In the genomic region with DNA sequence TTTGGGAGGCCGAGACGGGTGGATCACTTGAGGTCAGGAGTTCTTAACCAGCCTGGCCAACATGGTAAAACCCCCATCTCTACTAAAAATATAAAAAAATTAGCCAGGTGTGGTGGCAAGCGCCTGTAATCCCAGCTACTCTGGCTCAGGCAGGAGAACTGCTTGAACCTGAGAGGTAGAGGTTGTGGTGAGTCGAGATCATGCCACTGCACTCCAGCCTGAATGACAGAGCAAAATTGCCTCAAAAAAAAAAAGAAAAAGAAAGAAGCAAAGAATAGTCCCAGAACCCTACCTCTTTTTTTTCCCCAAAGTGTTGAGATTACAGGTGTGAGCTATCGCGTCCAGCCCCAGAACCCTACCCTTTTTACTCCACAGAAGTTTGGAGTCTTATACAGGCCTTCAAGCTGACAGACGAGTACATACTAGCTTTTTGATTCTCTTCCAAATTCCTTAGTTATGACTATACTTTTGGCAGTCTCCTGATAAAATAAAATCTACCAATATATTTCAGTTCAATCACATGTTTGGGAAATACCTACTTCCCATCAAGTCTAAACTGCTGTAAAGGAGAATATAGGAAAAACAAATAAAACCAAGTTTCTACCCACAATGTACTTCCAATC, we compare ENCODE assay signal across 8 cellular contexts. TPM values are rescaled to one million over a fixed set of nuclear protein-coding genes. Genes with fewer than 3 reads are reported as not detected.
DNase-seq lines count a peak whose midpoint lies in the region; ATAC-seq, FAIRE-seq and TF ChIP-seq lines count a peak whose summit lies in the region.
"Not testable (repeated sequence)": the region's sequence is repeated elsewhere in the genome, so short reads cannot be mapped to it uniquely, and the experiment has no call there.

No MANE protein-coding gene starts in this region.

- TF ChIP-seq RAD21 in A549 (conservative IDR thresholded peaks at IDR 0.05 in 1 of 2, IDR thresholded peaks at IDR 0.05 in 1 of 2): not testable (repeated sequence)

- POLR2A ChIA-PET in A549 (lab: Yijun Ruan, JAX): not testable (repeated sequence)

- CTCF ChIA-PET in A549 (lab: Yijun Ruan, JAX): interaction anchor here (0.6 to 1.3 kb wide), 4 partner anchors 8 to 42 kb away, joined by 3 to 4 read pairs (median 4); no protein-coding TSS in a partner anchor

- not testable (repeated sequence) for H3K36me3 Mint-ChIP-seq in endodermal cell (ENCODE audit: low read depth)

- H3K27me3 ChIP-seq in ascending aorta; endodermal cell (ENCODE audit: control insufficient read depth, insufficient read depth, low read length, poor library complexity, severe bottlenecking); spleen (replicated peaks in 1 of 7): not testable (repeated sequence)

- H3K9me3 Mint-ChIP-seq in endodermal cell: not testable (repeated sequence)

- DNase-seq in A549 (ENCODE audit: low read depth in 1 of 2, low spot score in 1 of 2): peak in 1 of 2 experiments; percentile 9
- peak; percentile 25 for DNase-seq in GM03348 (ENCODE audit: low spot score)
- DNase-seq in LoVo (ENCODE audit: low spot score): peak; percentile 39
- DNase-seq in ascending aorta (ENCODE audit: low spot score in 2 of 2); endodermal cell; spleen: not testable (repeated sequence)
- DNase-seq in glomerular visceral epithelial cell (ENCODE audit: extremely low spot score): peak; percentile 27
- DNase-seq in myocyte (ENCODE audit: low read depth): peak; percentile 22

- H3K4me2 ChIP-seq in A549: peak overlapping the region; percentile 56

- H3K27ac ChIP-seq in A549: peak overlapping the region; percentile 33 to 78
- H3K27ac ChIP-seq in ascending aorta: peak overlapping the region; percentile 43 to 45
- H3K27ac ChIP-seq in endodermal cell (ENCODE audit: low read depth, low read length): not testable (repeated sequence)
- H3K27ac ChIP-seq in spleen: peak overlapping the region in 7 of 8 donors; percentile 12 to 74 (median 33)

- not testable (repeated sequence) for H3K36me3 ChIP-seq in ascending aorta; endodermal cell (ENCODE audit: control insufficient read depth, insufficient read depth, low read length); spleen

- H3K9me3 ChIP-seq in A549; ascending aorta; endodermal cell (ENCODE audit: control insufficient read depth, low read length); spleen: not testable (repeated sequence)

- H3K27me3 Mint-ChIP-seq in endodermal cell (ENCODE audit: insufficient read depth): not testable (repeated sequence)

- H3K4me3 Mint-ChIP-seq in endodermal cell: not testable (repeated sequence)

- 62% methylated on average over 7 of the region's 7 CpGs for WGBS in A549 (ENCODE audit: missing lambda C conversion rate)
- 90 to 97% methylated on average over 4 to 7 of the region's 7 CpGs for WGBS in endodermal cell (ENCODE audit: insufficient coverage in 1 of 2, insufficient read length in 1 of 2), 2 experiments
- 67 to 80% (median 75%) methylated on average over 7 of the region's 7 CpGs for WGBS in spleen, 5 donors

- peaks cover 13% of the 10 kb centered on the region for H3K4me1 Mint-ChIP-seq in endodermal cell

- H3K4me1 ChIP-seq in A549: peaks cover 26% of the 10 kb centered on the region
- H3K4me1 ChIP-seq in ascending aorta; endodermal cell (ENCODE audit: control insufficient read depth, insufficient read depth, low read length): not testable (repeated sequence)
- H3K4me1 ChIP-seq in spleen: peaks cover 0 to 38% (median 12%) of the 10 kb centered on the region in 6 donors

- not testable (repeated sequence) for TF ChIP-seq POLR2A in A549 (IDR thresholded peaks at IDR 0.05; ENCODE audit: low read length); spleen (IDR thresholded peaks at IDR 0.05)

- H3K9ac ChIP-seq in endodermal cell (ENCODE audit: extremely low read depth, low read length, poor library complexity, severe bottlenecking): not testable (repeated sequence)

- intact Hi-C loops in ascending aorta (cut with DNase I); spleen (cut with DNase I; ENCODE audit: low total_unique reads): not testable (repeated sequence)

- not testable (repeated sequence) for H3K4me3 ChIP-seq in A549; ascending aorta; endodermal cell (ENCODE audit: low read length); spleen

- not testable (repeated sequence) for TF ChIP-seq CTCF in A549 (IDR thresholded peaks at IDR 0.05); ascending aorta (IDR thresholded peaks at IDR 0.05); endodermal cell (conservative IDR thresholded peaks at IDR 0.05); spleen (IDR thresholded peaks at IDR 0.05 in 8 of 11, conservative IDR thresholded peaks at IDR 0.05 in 3 of 11)

- not testable (repeated sequence) for ATAC-seq in A549

- not testable (repeated sequence) for FAIRE-seq in A549 (lab: Jason Lieb, UNC)

- TF ChIP-seq EP300 in A549 (IDR thresholded peaks at IDR 0.05): not testable (repeated sequence)

- peak overlapping the region; percentile 90 for H3K27ac Mint-ChIP-seq in endodermal cell

RNA-seq across cellular contexts. Expression of a gene that starts 35.4 kb away (rescaled TPM):
- 31.8 and 36.0 TPM in 2 replicates for polyA plus RNA-seq in A549 (2011; rRNA removed)
- polyA plus RNA-seq in A549 (2012; cell fraction: cytosol; rRNA removed): 6.3 and 7.4 TPM in 2 replicates
- polyA plus RNA-seq in A549 (2012; cell fraction: nucleus; rRNA removed): 4.0 and 4.1 TPM in 2 replicates
- 13.1 to 13.9 TPM (median 13.2 TPM) in 3 replicates for polyA plus RNA-seq in A549 (2017; fragmentation: RNase III; extraction: RNeasy Plus Mini Kit Qiagen cat#74134 plus additional on column Dnase treatment)
- 34.3 and 34.9 TPM in 2 replicates for polyA minus RNA-seq in A549 (2011; rRNA and poly(A)+ RNA removed)
- 4.3 TPM for total RNA-seq in ascending aorta
- 10 to 100 TPM; 44.0 to 50.6 TPM for total RNA-seq in endodermal cell
- 17.1 TPM for polyA plus RNA-seq in endodermal cell (2013, experiment 1 of 2)
- polyA plus RNA-seq in endodermal cell (2013, experiment 2 of 2): 16.8 TPM
- total RNA-seq in myocyte: 18.3 and 25.1 TPM in 2 replicates
- 8.5 TPM for polyA plus RNA-seq in myocyte (2012)
- 10 to 100 TPM; 24.9 to 33.3 (median 29.5) TPM for total RNA-seq in spleen
- polyA plus RNA-seq in spleen: 1 to 10 TPM; 2.2 to 4.3 (median 2.9) TPM
